8 cellular contexts compared by ENCODE assay signal in the genomic region with DNA sequence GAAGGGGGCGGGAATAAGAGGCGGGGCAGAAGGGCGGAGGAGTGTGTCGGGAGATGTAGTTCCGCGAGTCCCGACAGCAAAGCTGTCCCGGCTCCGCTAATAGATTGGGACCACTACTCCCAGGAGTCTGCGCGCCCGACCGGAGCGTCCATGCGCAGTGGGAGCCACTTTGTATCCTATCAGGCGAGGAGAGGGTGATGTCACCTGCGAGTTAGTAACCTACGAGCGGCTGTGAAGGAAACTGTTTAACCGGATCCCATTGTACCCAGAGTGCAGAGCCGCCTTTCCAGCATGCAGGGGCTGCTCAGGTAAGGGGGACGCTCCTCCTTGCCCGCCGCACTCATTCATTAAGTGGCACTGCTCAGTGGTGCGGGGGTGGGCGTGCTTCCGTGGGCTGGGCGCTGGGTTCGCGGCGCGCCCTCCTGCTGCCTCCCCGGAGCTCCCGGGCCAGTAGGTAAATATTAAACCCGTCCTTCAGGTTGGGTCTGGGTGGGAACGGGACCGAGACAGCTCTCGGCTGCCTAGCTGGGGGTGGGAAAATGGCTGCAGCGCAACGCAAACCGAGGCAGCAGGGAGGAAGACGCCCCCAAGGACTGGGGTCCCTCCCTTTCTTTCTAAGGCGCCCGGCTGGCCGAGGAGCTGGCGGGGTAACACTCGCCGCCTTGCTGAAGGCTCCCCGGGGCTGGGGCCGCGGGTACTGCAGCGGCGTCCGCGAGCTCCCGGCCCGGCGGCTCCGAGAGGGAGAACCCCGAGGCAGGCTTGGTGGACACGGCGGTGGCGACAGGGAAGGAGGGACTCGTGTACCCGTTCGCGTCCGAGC. TPM values are rescaled to one million over a fixed set of nuclear protein-coding genes. Genes with fewer than 3 reads are reported as not detected.
A peak's percentile ranks its signal among the peaks of the same experiment; 100 is the strongest.
DNase-seq lines count a peak whose midpoint lies in the region; FAIRE-seq and TF ChIP-seq lines count a peak whose summit lies in the region.

A gene (plus strand): TSS at position 207 of the 820 bp plus-strand sequence. CDS start 74,811 bp downstream, outside the sequence.

- H4K20me1 ChIP-seq in Loucy (ENCODE audit: insufficient read depth, low read length, poor library complexity, severe bottlenecking): peaks cover 13% of the 10 kb centered on the region
- H4K20me1 ChIP-seq in neural cell (ENCODE audit: insufficient read depth): peaks cover 20% of the 10 kb centered on the region

- H3K9ac ChIP-seq in Loucy (ENCODE audit: low read depth, low read length, poor library complexity, severe bottlenecking): peak within 1 kb of the TSS; percentile 77
- H3K9ac ChIP-seq in neural cell (ENCODE audit: low read length): peak within 1 kb of the TSS; percentile 99

- peaks cover 18% of the 10 kb centered on the region; the same call in 1 of the 2 replicates for H3K79me2 ChIP-seq in Loucy (ENCODE audit: insufficient read depth, low read length)
- peaks cover 48% of the 10 kb centered on the region for H3K79me2 ChIP-seq in neural cell (replicated peaks; ENCODE audit: insufficient read depth, low read length)

- TF ChIP-seq EP300 in neural cell (conservative IDR thresholded peaks at IDR 0.05; ENCODE audit: poor library complexity, severe bottlenecking): no peak
- TF ChIP-seq EP300 in stomach (IDR thresholded peaks at IDR 0.05): no peak

- H3K27me3 ChIP-seq in Loucy (ENCODE audit: insufficient read depth, low read length, poor library complexity, severe bottlenecking): no peaks in the 10 kb centered on the region
- no peaks in the 10 kb centered on the region for H3K27me3 ChIP-seq in neural cell (ENCODE audit: insufficient read depth, low read depth, low read length)
- H3K27me3 ChIP-seq in stomach: no peaks in the 10 kb centered on the region

- 0 to 1% (median 0%) methylated on average over 30 to 68 of the region's 68 CpGs for WGBS in stomach, 5 donors

- intact Hi-C loops in stomach (cut with DNase I; ENCODE audit: low total_unique reads): no loop called here

- FAIRE-seq in H54 (lab: Jason Lieb, UNC): peak; percentile 86

- no peaks in the 10 kb centered on the region for H3K9me3 ChIP-seq in Loucy (ENCODE audit: insufficient read depth, low read depth, low read length)
- no peaks in the 10 kb centered on the region for H3K9me3 ChIP-seq in neural cell (ENCODE audit: low read length)
- no peaks in the 10 kb centered on the region for H3K9me3 ChIP-seq in stomach

- H3K4me3 ChIP-seq in Loucy (ENCODE audit: low read length, poor library complexity, severe bottlenecking) (peak within 1 kb of the TSS; percentile 94), fibroblast of the aortic adventitia (ENCODE audit: low read depth, low read length) (peak within 1 kb of the TSS; percentile 86), neural cell (ENCODE audit: low read length) (peak within 1 kb of the TSS; percentile 89), stomach (peak within 1 kb of the TSS; percentile 66 to 89 (median 74))

- H3K27ac ChIP-seq in neural cell (ENCODE audit: low read length) (peak within 1 kb of the TSS; percentile 98), stomach (peak within 1 kb of the TSS; percentile 92 to 98 (median 97))

- H3K4me2 ChIP-seq in Loucy (ENCODE audit: low read depth, low read length, poor library complexity, severe bottlenecking) (peak within 1 kb of the TSS; percentile 99), neural cell (ENCODE audit: low read length) (peak within 1 kb of the TSS; percentile 89)

- H3K36me3 ChIP-seq in Loucy (ENCODE audit: insufficient read depth, low read length): no peaks in the 10 kb centered on the region
- no peaks in the 10 kb centered on the region for H3K36me3 ChIP-seq in neural cell (ENCODE audit: insufficient read depth, low read length)
- H3K36me3 ChIP-seq in stomach: no peaks in the 10 kb centered on the region

- H3K4me1 ChIP-seq in Loucy (ENCODE audit: insufficient read depth, low read length, poor library complexity, severe bottlenecking) (peaks cover 40% of the 10 kb centered on the region), stomach (peaks cover 8 to 40% (median 25%) of the 10 kb centered on the region in 4 donors)

- DNase-seq in ELF-1 (ENCODE audit: low read depth, low spot score) (peak; percentile 98), H54 (ENCODE audit: insufficient read length, low spot score) (peak; percentile 65), SHP77 (lab: John Stamatoyannopoulos, UW) (peak; percentile 97 to 99), fibroblast of the aortic adventitia (ENCODE audit: low read depth) (peak; percentile 97), stomach (peak; percentile 98)
- peak; percentile 99 for DNase-seq in activated effector memory CD4-positive, alpha-beta T cell treated with anti-CD3 and anti-CD28 coated beads, Interleukin-2, amount 50 U/mL, for 16 hours

- H3F3A ChIP-seq in Loucy (ENCODE audit: low read depth): no peaks in the 10 kb centered on the region
- peaks cover 19% of the 10 kb centered on the region for H3F3A ChIP-seq in neural cell (ENCODE audit: insufficient read depth, low read length, poor library complexity, severe bottlenecking)

- TF ChIP-seq CTCF in Loucy (conservative IDR thresholded peaks at IDR 0.05; ENCODE audit: low read length) (no peak), fibroblast of the aortic adventitia (IDR thresholded peaks at IDR 0.05; ENCODE audit: insufficient read depth, low read length) (no peak), neural cell (IDR thresholded peaks at IDR 0.05; ENCODE audit: poor library complexity, severe bottlenecking) (peak; percentile 7), stomach (IDR thresholded peaks at IDR 0.05) (no peak)

- TF ChIP-seq POLR2A in H54 (IDR thresholded peaks at IDR 0.05; ENCODE audit: low read depth, low read length) (peak; percentile 65), stomach (IDR thresholded peaks at IDR 0.05) (peak in 2 of 4 donors; percentile 86 to 98)

- no peaks in the 10 kb centered on the region for H3K9me2 ChIP-seq in Loucy (replicated peaks; ENCODE audit: low read depth, low read length)
- no peaks in the 10 kb centered on the region for H3K9me2 ChIP-seq in neural cell (ENCODE audit: insufficient read depth, low read length)

- H2AFZ ChIP-seq in Loucy (ENCODE audit: low read length) (peak within 1 kb of the TSS; percentile 98), neural cell (ENCODE audit: low read depth, low read length) (peak within 1 kb of the TSS; percentile 43)

- peak; percentile 37 for TF ChIP-seq RAD21 in neural cell (conservative IDR thresholded peaks at IDR 0.05)

TF ChIP-seq in neural cell, 6 proteins besides CTCF, POLR2A, EP300 and RAD21:
- TF ChIP-seq POLR2AphosphoS5 (IDR thresholded peaks at IDR 0.05) (peak; percentile 95), TAF1 (IDR thresholded peaks at IDR 0.05; ENCODE audit: low read depth) (peak; percentile 87), MXI1 (conservative IDR thresholded peaks at IDR 0.05; ENCODE audit: poor library complexity, severe bottlenecking) (no peak), SMC3 (conservative IDR thresholded peaks at IDR 0.05; ENCODE audit: poor library complexity) (peak; percentile 39), EZH2 (IDR thresholded peaks at IDR 0.05; ENCODE audit: borderline replicate concordance, insufficient read depth, low read length, poor library complexity, severe bottlenecking) (no peak)
- TF ChIP-seq, protein P1, sequence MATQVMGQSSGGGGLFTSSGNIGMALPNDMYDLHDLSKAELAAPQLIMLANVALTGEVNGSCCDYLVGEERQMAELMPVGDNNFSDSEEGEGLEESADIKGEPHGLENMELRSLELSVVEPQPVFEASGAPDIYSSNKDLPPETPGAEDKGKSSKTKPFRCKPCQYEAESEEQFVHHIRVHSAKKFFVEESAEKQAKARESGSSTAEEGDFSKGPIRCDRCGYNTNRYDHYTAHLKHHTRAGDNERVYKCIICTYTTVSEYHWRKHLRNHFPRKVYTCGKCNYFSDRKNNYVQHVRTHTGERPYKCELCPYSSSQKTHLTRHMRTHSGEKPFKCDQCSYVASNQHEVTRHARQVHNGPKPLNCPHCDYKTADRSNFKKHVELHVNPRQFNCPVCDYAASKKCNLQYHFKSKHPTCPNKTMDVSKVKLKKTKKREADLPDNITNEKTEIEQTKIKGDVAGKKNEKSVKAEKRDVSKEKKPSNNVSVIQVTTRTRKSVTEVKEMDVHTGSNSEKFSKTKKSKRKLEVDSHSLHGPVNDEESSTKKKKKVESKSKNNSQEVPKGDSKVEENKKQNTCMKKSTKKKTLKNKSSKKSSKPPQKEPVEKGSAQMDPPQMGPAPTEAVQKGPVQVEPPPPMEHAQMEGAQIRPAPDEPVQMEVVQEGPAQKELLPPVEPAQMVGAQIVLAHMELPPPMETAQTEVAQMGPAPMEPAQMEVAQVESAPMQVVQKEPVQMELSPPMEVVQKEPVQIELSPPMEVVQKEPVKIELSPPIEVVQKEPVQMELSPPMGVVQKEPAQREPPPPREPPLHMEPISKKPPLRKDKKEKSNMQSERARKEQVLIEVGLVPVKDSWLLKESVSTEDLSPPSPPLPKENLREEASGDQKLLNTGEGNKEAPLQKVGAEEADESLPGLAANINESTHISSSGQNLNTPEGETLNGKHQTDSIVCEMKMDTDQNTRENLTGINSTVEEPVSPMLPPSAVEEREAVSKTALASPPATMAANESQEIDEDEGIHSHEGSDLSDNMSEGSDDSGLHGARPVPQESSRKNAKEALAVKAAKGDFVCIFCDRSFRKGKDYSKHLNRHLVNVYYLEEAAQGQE (IDR thresholded peaks at IDR 0.05; ENCODE audit: borderline replicate concordance): peak; percentile 92

RNA-seq across cellular contexts. Expression of the gene that starts here (rescaled TPM):
- total RNA-seq in fibroblast of the aortic adventitia (ENCODE audit: low replicate concordance): 18.5 and 42.9 TPM in 2 replicates
- polyA plus RNA-seq in neural cell: 156 and 161 TPM in 2 replicates
- polyA minus RNA-seq in neural cell: 214 and 322 TPM in 2 replicates
- 100 to 1,000 TPM in 2 of 5 donors, 10 to 100 TPM in 3; 21.9 to 204 (median 44.3) TPM for total RNA-seq in stomach
- polyA plus RNA-seq in stomach: 10 to 100 TPM in 1 of 3 donors, 1 to 10 TPM in 2; 5.8 to 12.1 (median 9.6) TPM

Comparison
In these comparisons a context has a peak if more than half of its experiments do, and no peak if none do; other contexts are left out.
1. Peak in every context shown above with its lines: DNase-seq, H3K4me3 ChIP-seq and H3K27ac ChIP-seq.
2. RNA of the gene that starts here (polyA plus RNA-seq): 156 to 161 TPM in neural cell; 5.8 to 12.1 TPM in stomach; every median in the first group is over 10 times any median in the second.